Comparison of ENCODE assay signal across 1 cellular context in genomic region chr17:63042443-63042842, GRCh38.
TF ChIP-seq lines count a peak whose summit lies in the region.

No MANE protein-coding gene starts in this region.

TF ChIP-seq in GM23338, 12 proteins besides CTCF, POLR2A, EP300 and RAD21 (continued from another document):
- TF ChIP-seq ZNF462 (CRISPR knock-in tag; IDR thresholded peaks at IDR 0.05) (no peak), REST (IDR thresholded peaks at IDR 0.05; ENCODE audit: unreplicated experiment) (no peak), POLR2AphosphoS5 (IDR thresholded peaks at IDR 0.05; ENCODE audit: low read depth) (no peak), ZNF114 (CRISPR knock-in tag; IDR thresholded peaks at IDR 0.05) (no peak), ETS1 (IDR thresholded peaks at IDR 0.05) (no peak), CREB1 (CRISPR knock-in tag; IDR thresholded peaks at IDR 0.05; ENCODE audit: low read depth) (no peak), EZH2 (IDR thresholded peaks at IDR 0.05; ENCODE audit: low read depth, unreplicated experiment) (no peak), JUNB (IDR thresholded peaks at IDR 0.05; ENCODE audit: unreplicated experiment) (no peak), ZNF331 (CRISPR knock-in tag; IDR thresholded peaks at IDR 0.05; ENCODE audit: low read depth) (no peak), STAT1 (IDR thresholded peaks at IDR 0.05; ENCODE audit: unreplicated experiment) (no peak)
TF ChIP-seq in GM23338: peak in this region for 0.
